20 cellular contexts compared by ENCODE assay signal in the genomic region with DNA sequence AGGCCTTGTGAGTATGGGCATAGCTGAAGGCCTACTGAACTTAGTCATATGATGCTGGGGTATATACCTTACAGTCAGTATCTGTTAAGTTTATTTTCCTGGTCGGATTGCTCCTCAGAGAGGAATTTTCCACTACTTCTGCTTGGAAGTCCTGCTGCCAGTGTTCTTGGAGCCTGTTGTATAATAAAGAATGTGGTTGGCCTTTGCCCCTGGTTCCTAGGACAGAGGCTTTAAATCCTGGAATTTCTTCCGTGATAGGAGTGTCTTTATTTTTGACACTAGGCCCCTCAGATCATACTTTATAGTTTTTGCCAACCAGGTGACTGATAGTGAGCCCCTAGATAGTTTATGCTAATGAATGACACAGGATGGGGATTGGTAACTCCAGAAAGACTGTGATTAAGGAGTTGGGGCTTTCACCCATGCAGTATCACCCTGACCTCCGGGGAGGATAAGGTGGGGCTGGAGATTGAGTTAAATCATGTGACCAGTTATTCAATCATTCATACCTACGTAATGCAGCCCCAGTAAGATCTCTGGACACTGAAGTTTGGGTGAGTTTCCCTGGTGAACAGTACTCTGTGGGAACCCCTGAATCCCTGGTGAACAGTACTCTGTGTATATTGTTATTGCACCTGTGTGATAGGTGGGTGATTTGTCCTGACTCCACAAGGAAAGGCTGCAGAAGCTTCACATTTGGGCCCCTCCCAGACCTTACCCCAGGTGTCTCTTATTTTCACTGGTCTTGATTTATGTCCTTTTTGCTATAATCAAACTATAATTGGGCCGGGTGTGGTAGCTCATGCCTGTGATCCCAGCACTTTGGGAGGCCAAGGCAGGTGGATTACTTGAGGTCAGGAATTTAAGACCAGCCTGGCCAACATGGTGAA. TPM values are rescaled to one million over a fixed set of nuclear protein-coding genes. Genes with fewer than 3 reads are reported as not detected.
A peak's percentile ranks its signal among the peaks of the same experiment; 100 is the strongest.
DNase-seq lines count a peak whose midpoint lies in the region; ATAC-seq and TF ChIP-seq lines count a peak whose summit lies in the region.
"Had no signal": no experiment of that assay in that cellular context is flagged by ENCODE, and none has a peak within 500 bp of the region (broad histone marks: within the 10 kb centered on the region; RNA-seq: fewer than 3 reads in every experiment).

No MANE protein-coding gene starts in this region.

- no peak for ATAC-seq in esophagus mucosa
- ATAC-seq in stimulated activated effector memory CD8-positive, alpha-beta T cell treated with anti-CD3 and anti-CD28 coated beads, Interleukin-12 subunit alpha, Interleukin-12 subunit beta, amount 100 ng/mL, for 72 hours = no peak
- ATAC-seq: T-cell had no signal

- H3K4me3 Mint-ChIP-seq in stimulated activated effector memory CD8-positive, alpha-beta T cell treated with anti-CD3 and anti-CD28 coated beads, Interleukin-12 subunit alpha, Interleukin-12 subunit beta, amount 100 ng/mL, for 72 hours = no peak overlapping the region
- H3K4me3 Mint-ChIP-seq: T-cell had no signal

- H3K27ac ChIP-seq in coronary artery (peak overlapping the region; percentile 30 to 59), muscle layer of colon (ENCODE audit: low read depth, low read length) (peak overlapping the region; percentile 59)
- H3K27ac ChIP-seq: BLaER1 treated with 17β-estradiol and CSF1 and Interleukin-3, amounts not matched to agents 10 nM and 100 nM; suprapubic skin had no signal

- H3K27ac Mint-ChIP-seq in stimulated activated effector memory CD8-positive, alpha-beta T cell treated with anti-CD3 and anti-CD28 coated beads, Interleukin-12 subunit alpha, Interleukin-12 subunit beta, amount 100 ng/mL, for 72 hours = no peak overlapping the region
- H3K27ac Mint-ChIP-seq: T-cell had no signal

- no peaks in the 10 kb centered on the region for H3K36me3 Mint-ChIP-seq in stimulated activated effector memory CD8-positive, alpha-beta T cell treated with anti-CD3 and anti-CD28 coated beads, Interleukin-12 subunit alpha, Interleukin-12 subunit beta, amount 100 ng/mL, for 72 hours

- no peaks in the 10 kb centered on the region for H3K36me3 ChIP-seq in muscle layer of colon (ENCODE audit: insufficient read depth, low read length)
- H3K36me3 ChIP-seq: esophagus muscularis mucosa, suprapubic skin had no signal

- H3K9ac ChIP-seq in muscle layer of colon (ENCODE audit: low read length) = no peak overlapping the region
- H3K9ac ChIP-seq: BLaER1 treated with 17β-estradiol and CSF1 and Interleukin-3, amounts not matched to agents 10 nM and 100 nM had no signal

- no peaks in the 10 kb centered on the region for H3K9me3 ChIP-seq in muscle layer of colon (ENCODE audit: low read length)
- H3K9me3 ChIP-seq: esophagus muscularis mucosa, suprapubic skin had no signal

- no peak overlapping the region for H3K4me3 ChIP-seq in coronary artery
- no peak overlapping the region for H3K4me3 ChIP-seq in muscle layer of colon (ENCODE audit: low read depth in 1 of 2, low read length in 2 of 2)
- H3K4me3 ChIP-seq: BLaER1 treated with 17β-estradiol and CSF1 and Interleukin-3, amounts not matched to agents 10 nM and 100 nM; esophagus muscularis mucosa; suprapubic skin had no signal

- TF ChIP-seq CTCF in coronary artery (IDR thresholded peaks at IDR 0.05) = no peak

- peaks cover 14% of the 10 kb centered on the region for H3K4me1 Mint-ChIP-seq in stimulated activated effector memory CD8-positive, alpha-beta T cell treated with anti-CD3 and anti-CD28 coated beads, Interleukin-12 subunit alpha, Interleukin-12 subunit beta, amount 100 ng/mL, for 72 hours

- no peaks in the 10 kb centered on the region for H3K9me3 Mint-ChIP-seq in stimulated activated effector memory CD8-positive, alpha-beta T cell treated with anti-CD3 and anti-CD28 coated beads, Interleukin-12 subunit alpha, Interleukin-12 subunit beta, amount 100 ng/mL, for 72 hours

- DNase-seq in AG08396 (ENCODE audit: low spot score) (peak; percentile 12), HCEC 1CT (peak; percentile 24), coronary artery (ENCODE audit: low spot score) (no peak), NCI-H446 (lab: John Stamatoyannopoulos, UW) (no peak), SHP77 treated with DMSO at 0.1 percent for 48 hours (lab: John Stamatoyannopoulos, UW) (no peak)
- DNase-seq in stimulated activated effector memory CD8-positive, alpha-beta T cell treated with anti-CD3 and anti-CD28 coated beads, Interleukin-12 subunit alpha, Interleukin-12 subunit beta, amount 100 ng/mL, for 72 hours (ENCODE audit: low spot score in 2 of 2) = no peak
- DNase-seq: activated CD4-positive, alpha-beta T cell treated with anti-CD3 and anti-CD28 coated beads, Interleukin-2, amount 50 U/mL, for 4 hours; activated effector memory CD4-positive, alpha-beta T cell treated with anti-CD3 and anti-CD28 coated beads, Interleukin-2, amount 50 U/mL, for 16 hours; Calu3; effector CD4-positive, alpha-beta T cell; EL; NCI-H187; NCI-H774; stimulated activated CD4-positive, alpha-beta T cell treated with anti-CD3 and anti-CD28 coated beads, Interleukin-15, amount 100 ng/mL, for 24 hours; T-cell had no signal

- no peaks in the 10 kb centered on the region for H3K27me3 ChIP-seq in muscle layer of colon (ENCODE audit: control insufficient read depth in 1 of 2, insufficient read depth in 2 of 2, low read length in 2 of 2)
- H3K27me3 ChIP-seq: BLaER1 treated with 17β-estradiol and CSF1 and Interleukin-3, amounts not matched to agents 10 nM and 100 nM; esophagus muscularis mucosa; suprapubic skin had no signal

- H3K4me1 ChIP-seq in muscle layer of colon (ENCODE audit: insufficient read depth, low read length) = peaks cover 17% of the 10 kb centered on the region

RNA-seq across cellular contexts. Expression of a gene that starts 56.9 kb away (rescaled TPM):
- total RNA-seq in esophagus mucosa = 31.4 TPM

Comparison
In these comparisons a context has a peak if more than half of its experiments do, and no peak if none do; other contexts are left out.
1. DNase-seq: peak in AG08396 (single experiment) and HCEC 1CT (single experiment); none in coronary artery (single experiment), NCI-H446 (0 of 2), SHP77 treated with DMSO at 0.1 percent for 48 hours (single experiment) and stimulated activated effector memory CD8-positive, alpha-beta T cell treated with anti-CD3 and anti-CD28 coated beads, Interleukin-12 subunit alpha, Interleukin-12 subunit beta, amount 100 ng/mL, for 72 hours (0 of 2).